Comparison of ENCODE assay signal across 21 cellular contexts in the genomic region with DNA sequence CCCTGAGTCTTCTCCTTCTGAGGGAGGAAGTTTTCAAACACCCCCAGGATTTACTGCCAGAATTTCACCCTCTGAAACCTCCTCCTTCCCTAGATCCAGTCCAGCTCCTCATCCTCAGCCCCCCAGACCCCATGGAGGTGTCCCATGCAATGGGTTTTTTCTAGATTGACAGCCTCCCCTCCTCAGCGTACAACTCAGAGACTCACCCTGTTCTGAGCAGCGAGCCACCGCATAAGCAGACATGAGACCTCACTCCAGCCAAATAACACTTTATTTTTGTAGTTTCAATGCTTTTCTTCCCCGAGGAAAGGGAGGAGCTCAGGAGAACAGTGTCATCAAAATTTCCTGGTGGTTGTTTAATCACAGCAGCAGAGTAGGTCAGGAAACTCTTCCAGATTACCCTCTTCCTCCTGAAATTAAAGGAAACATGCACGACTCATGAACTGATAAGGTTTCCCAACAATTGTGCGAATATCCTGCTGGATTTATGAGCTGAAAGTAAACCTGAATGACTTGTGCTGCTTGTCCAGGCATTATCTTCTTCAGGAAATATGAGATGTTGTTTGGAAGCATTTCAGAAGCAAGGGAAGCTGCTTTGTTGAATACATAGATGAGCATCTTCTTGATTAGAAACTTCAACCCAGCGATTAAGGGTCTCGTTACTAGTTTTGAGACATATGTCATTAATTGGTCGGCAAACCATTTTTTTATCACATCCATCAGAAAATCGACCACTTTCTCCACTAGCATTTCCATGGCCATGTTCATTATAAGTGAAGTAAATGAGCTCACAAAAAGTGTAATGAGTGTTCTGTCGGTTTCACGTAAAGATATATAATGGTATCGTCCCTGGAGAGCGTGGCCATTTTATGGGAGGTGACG. TPM values are rescaled to one million over a fixed set of nuclear protein-coding genes. Genes with fewer than 3 reads are reported as not detected.
DNase-seq lines count a peak whose midpoint lies in the region; ATAC-seq and TF ChIP-seq lines count a peak whose summit lies in the region.
"Had no signal": no experiment of that assay in that cellular context is flagged by ENCODE, and none has a peak within 500 bp of the region (broad histone marks: within the 10 kb centered on the region; RNA-seq: fewer than 3 reads in every experiment).

No MANE protein-coding gene starts in this region.

- no peaks in the 10 kb centered on the region for H3K36me3 ChIP-seq in gastrocnemius medialis
- H3K36me3 ChIP-seq: MG63, prostate gland had no signal

- DNase-seq in dermis microvascular lymphatic vessel endothelial cell (ENCODE audit: low read depth in 2 of 2) (peak; percentile 87 to 96), right cardiac atrium (peak in 1 of 3 donors; percentile 66), gastrocnemius medialis (no peak), ACHN (no peak), SIG-M5 treated with dmso at 0.1 percent for 504 hours (lab: John Stamatoyannopoulos, UW; ENCODE audit: unreplicated experiment) (no peak), pons (ENCODE audit: low spot score) (no peak)
- DNase-seq: activated CD4-positive, alpha-beta T cell treated with anti-CD3 and anti-CD28 coated beads, Interleukin-2, amount 10 ng/mL, durations not matched to agents 24 days and 14 days; activated CD8-positive, alpha-beta memory T cell treated with anti-CD3 and anti-CD28 coated beads, Interleukin-2, amount 50 U/mL, for 4 hours; activated gamma-delta T cell treated with Interleukin-2 at 50 U/mL for 16 hours; amygdala; CD8-positive, alpha-beta T cell; mesenchymal stem cell; MG63; NCI-H1694 treated with DMSO at 0.1 percent for 48 hours; NCI-H446 treated with DMSO at 0.1 percent for 48 hours; nephron progenitor cell; stimulated activated naive CD4-positive, alpha-beta T cell had no signal

- H3K4me1 ChIP-seq in right cardiac atrium (ENCODE audit: control insufficient read depth, insufficient read depth, low read length) (no peaks in the 10 kb centered on the region), gastrocnemius medialis (peaks cover 0 to 2% of the 10 kb centered on the region in 2 donors)

- peak; percentile 80 to 87 for ATAC-seq in right cardiac atrium
- ATAC-seq in gastrocnemius medialis: peak; percentile 56 to 62
- ATAC-seq in GM18498 (IDR thresholded peaks at IDR 0.05; ENCODE audit: unreplicated experiment): no peak
- ATAC-seq: CD8-positive, alpha-beta T cell had no signal

- H3K9me3 ChIP-seq in right cardiac atrium (ENCODE audit: control insufficient read depth, low read length) (no peaks in the 10 kb centered on the region), gastrocnemius medialis (no peaks in the 10 kb centered on the region)
- H3K9me3 ChIP-seq: prostate gland had no signal

- intact Hi-C loops in right cardiac atrium (cut with DNase I): no loop called here
- intact Hi-C loops in gastrocnemius medialis (cut with DNase I; ENCODE audit: low total_unique reads): no loop called here

- WGBS in right cardiac atrium: 53% methylated on average over 15 of the region's 15 CpGs

- in situ Hi-C loops in gastrocnemius medialis (cut with MboI; ENCODE audit: low sequenced_read_pairs in 4 of 4) (no loop called here), ACHN (cut with HindIII; ENCODE audit: low pct_ligation_motif_present, low pct_unique_long_range_greater_than_20kb, low sequenced_read_pairs) (no loop called here)

- no peak for TF ChIP-seq POLR2A in gastrocnemius medialis (IDR thresholded peaks at IDR 0.05)

- TF ChIP-seq CTCF in C4-2B (conservative IDR thresholded peaks at IDR 0.05): no peak
- TF ChIP-seq CTCF in gastrocnemius medialis (IDR thresholded peaks at IDR 0.05 in 4 of 5, conservative IDR thresholded peaks at IDR 0.05 in 1 of 5): no peak

- peak overlapping the region; percentile 25 for H3K4me3 ChIP-seq in right cardiac atrium (ENCODE audit: low read length)
- peak overlapping the region in 1 of 4 donors; percentile 13 for H3K4me3 ChIP-seq in gastrocnemius medialis
- H3K4me3 ChIP-seq: MG63, prostate gland had no signal

- peak overlapping the region; percentile 85 for H3K27ac ChIP-seq in C4-2B
- H3K27ac ChIP-seq in right cardiac atrium (ENCODE audit: low read length): peak overlapping the region; percentile 80
- peak overlapping the region; percentile 54 to 73 (median 66) for H3K27ac ChIP-seq in gastrocnemius medialis
- H3K27ac ChIP-seq: RWPE1 had no signal

- H3K27me3 ChIP-seq in right cardiac atrium (ENCODE audit: control insufficient read depth, insufficient read depth) (no peaks in the 10 kb centered on the region), gastrocnemius medialis (no peaks in the 10 kb centered on the region)

RNA-seq across cellular contexts. Expression of gene ERICH4, which starts 36.2 kb away (rescaled TPM):
- total RNA-seq in dermis microvascular lymphatic vessel endothelial cell: not detected in 2 replicates
- not detected for total RNA-seq in right cardiac atrium
- polyA plus RNA-seq in right cardiac atrium: not detected
- total RNA-seq in gastrocnemius medialis: not detected
- total RNA-seq: activated CD4-positive, alpha-beta T cell treated with anti-CD3 and anti-CD28 coated beads, Interleukin-2, amount 10 ng/mL, durations not matched to agents 24 days and 14 days; CD8-positive, alpha-beta T cell; prostate gland had no signal

RNA-seq across cellular contexts. Expression of gene DMAC2, which starts 39.4 kb away (rescaled TPM):
- total RNA-seq in dermis microvascular lymphatic vessel endothelial cell (36.7 and 41.6 TPM in 2 replicates), right cardiac atrium (10 to 100 TPM; 52.6 to 86.8 (median 77.5) TPM), gastrocnemius medialis (10 to 100 TPM; 41.0 to 61.0 (median 49.8) TPM)
- 84.9 TPM for polyA plus RNA-seq in right cardiac atrium

RNA-seq across cellular contexts. Expression of gene B3GNT8, which starts 51.9 kb away (rescaled TPM):
- 1.9 and 2.9 TPM in 2 replicates for total RNA-seq in dermis microvascular lymphatic vessel endothelial cell
- total RNA-seq in right cardiac atrium: 1 to 10 TPM; 2.0 to 3.6 (median 3.1) TPM
- polyA plus RNA-seq in right cardiac atrium: 3.4 TPM
- under 1 TPM in 3 of 4 donors, not detected in 1; 0.24 to 0.33 (median 0.33) TPM for total RNA-seq in gastrocnemius medialis

Comparison
In these comparisons a context has a peak if more than half of its experiments do, and no peak if none do; other contexts are left out.
1. DNase-seq: peak in dermis microvascular lymphatic vessel endothelial cell (2 of 2); none in gastrocnemius medialis (0 of 2), ACHN (single experiment), SIG-M5 treated with dmso at 0.1 percent for 504 hours (single experiment) and pons (single experiment).
2. Peak in every context shown above with its lines, with median percentiles within 50 percentile points of each other: H3K27ac ChIP-seq.